Comparison of ENCODE assay signal across 8 cellular contexts in the genomic region with DNA sequence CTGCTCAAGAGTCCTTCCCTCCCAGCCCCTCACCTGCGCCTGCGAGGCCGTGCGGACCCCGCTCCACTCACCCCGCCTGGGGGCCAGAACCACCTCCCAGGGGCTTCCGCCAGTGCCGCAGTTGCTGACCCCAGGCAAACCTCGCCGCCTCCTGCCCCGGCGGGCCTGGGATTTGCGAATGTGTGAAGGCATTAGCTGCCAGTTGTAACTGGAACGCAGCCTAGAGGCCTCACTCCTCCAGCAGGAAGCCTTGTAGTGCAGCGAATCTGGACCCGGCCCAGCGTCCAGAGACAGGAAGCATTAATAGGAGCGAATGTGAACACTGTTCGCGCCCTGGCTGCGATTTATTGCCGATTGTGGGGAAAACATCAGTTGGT.
DNase-seq lines count a peak whose midpoint lies in the region; ATAC-seq and TF ChIP-seq lines count a peak whose summit lies in the region.

No MANE protein-coding gene starts in this region.

- POLR2A ChIA-PET in CD8-positive, alpha-beta memory T cell (lab: Charles Lee): no interaction called here

- no peak for TF ChIP-seq CTCF in colonic mucosa (IDR thresholded peaks at IDR 0.05)

- no peak overlapping the region for H3K27ac Mint-ChIP-seq in CD8-positive, alpha-beta memory T cell

- peaks cover 0 to 10% (median 7%) of the 10 kb centered on the region in 5 donors for H3K9me3 Mint-ChIP-seq in CD8-positive, alpha-beta memory T cell

- no peaks in the 10 kb centered on the region for H3K27me3 ChIP-seq in colonic mucosa
- peaks cover 6% of the 10 kb centered on the region for H3K27me3 ChIP-seq in CD8-positive, alpha-beta memory T cell (ENCODE audit: insufficient read depth, low read length, poor library complexity, severe bottlenecking)

- ATAC-seq in left colon: peak; percentile 28
- ATAC-seq in HG02678 (IDR thresholded peaks at IDR 0.05; ENCODE audit: unreplicated experiment): no peak
- no peak for ATAC-seq in HG03139 (IDR thresholded peaks at IDR 0.05; ENCODE audit: unreplicated experiment)
- ATAC-seq in GM21381 (IDR thresholded peaks at IDR 0.05; ENCODE audit: unreplicated experiment): no peak

- peak; percentile 37 for DNase-seq in HCEC 1CT
- DNase-seq in colonic mucosa: peak; percentile 59
- DNase-seq in left colon: peak; percentile 67 to 83
- DNase-seq in CD8-positive, alpha-beta memory T cell: no peak

- H3K9me3 ChIP-seq in colonic mucosa: no peaks in the 10 kb centered on the region
- H3K9me3 ChIP-seq in CD8-positive, alpha-beta memory T cell (ENCODE audit: low read length): peaks cover 5% of the 10 kb centered on the region

- peaks cover 9 to 12% (median 12%) of the 10 kb centered on the region in 3 donors for H3K4me1 Mint-ChIP-seq in CD8-positive, alpha-beta memory T cell

- H3K36me3 ChIP-seq in colonic mucosa: no peaks in the 10 kb centered on the region
- no peaks in the 10 kb centered on the region for H3K36me3 ChIP-seq in CD8-positive, alpha-beta memory T cell (ENCODE audit: insufficient read depth, low read length)

- H3K4me1 ChIP-seq in colonic mucosa: no peaks in the 10 kb centered on the region
- no peaks in the 10 kb centered on the region for H3K4me1 ChIP-seq in CD8-positive, alpha-beta memory T cell (ENCODE audit: insufficient read depth, low read length)

- peak overlapping the region in 1 of 2 donors; percentile 35 for H3K9ac ChIP-seq in colonic mucosa (ENCODE audit: low read depth in 2 of 2, low read length in 2 of 2)

- H3K27me3 Mint-ChIP-seq in CD8-positive, alpha-beta memory T cell: peaks cover 4 to 21% of the 10 kb centered on the region in 2 donors

- H3K4me3 ChIP-seq in colonic mucosa (no peak overlapping the region), skin epidermis (no peak overlapping the region)
- H3K4me3 ChIP-seq in CD8-positive, alpha-beta memory T cell (ENCODE audit: low read length): no peak overlapping the region

- H3K27ac ChIP-seq in colonic mucosa: peak overlapping the region; percentile 76
- H3K27ac ChIP-seq in skin epidermis: peak overlapping the region in 20 of 21 experiments; percentile 39 to 89 (median 77)
- H3K27ac ChIP-seq in CD8-positive, alpha-beta memory T cell (ENCODE audit: low read depth, low read length): no peak overlapping the region

- H3K4me3 Mint-ChIP-seq in CD8-positive, alpha-beta memory T cell: no peak overlapping the region

- no peaks in the 10 kb centered on the region for H3K36me3 Mint-ChIP-seq in CD8-positive, alpha-beta memory T cell

- intact Hi-C loops in colonic mucosa (cut with DNase I): no loop called here
- intact Hi-C loops in left colon (cut with DNase I, micrococcal nuclease): no loop called here

- CTCF ChIA-PET in CD8-positive, alpha-beta memory T cell (lab: Charles Lee): no interaction called here

Comparison
In these comparisons a context has a peak if more than half of its experiments do, and no peak if none do; other contexts are left out.
1. DNase-seq: peak in HCEC 1CT (single experiment), colonic mucosa (single experiment) and left colon (2 of 2); none in CD8-positive, alpha-beta memory T cell (0 of 5).